Comparison of ENCODE assay signal across 28 cellular contexts in genomic region chr1:220904861-220905260, GRCh38.
"Had no signal": no experiment of that assay in that cellular context is flagged by ENCODE, and none has a peak within 500 bp of the region (broad histone marks: within the 10 kb centered on the region; RNA-seq: fewer than 3 reads in every experiment).

No MANE protein-coding gene starts in this region.

- H2AFZ ChIP-seq: parathyroid adenoma had no signal

- H3K36me3 ChIP-seq: ovary, right lobe of liver, sigmoid colon, stomach, thoracic aorta, thyroid gland, tibial nerve, upper lobe of left lung, vagina had no signal

- H3K4me3 ChIP-seq: ovary, psoas muscle, right lobe of liver, sigmoid colon, stomach, thoracic aorta, thyroid gland, tibial nerve, upper lobe of left lung, vagina had no signal

- DNase-seq: nephron progenitor cell; occipital lobe; ovary; posterior cingulate gyrus; psoas muscle; right cardiac atrium; right lobe of liver; sigmoid colon; small intestine; stimulated activated CD4-positive, alpha-beta T cell treated with anti-CD3 and anti-CD28 coated beads, Interleukin-15, amount 100 ng/mL, for 24 hours; stimulated activated CD4-positive, alpha-beta T cell treated with anti-CD3 and anti-CD28 coated beads, Interleukin-2, amount 100 ng/mL, for 24 hours; stimulated activated CD4-positive, alpha-beta T cell treated with anti-CD3 and anti-CD28 coated beads, Interleukin-2, amount 100 ng/mL, for 48 hours; stimulated activated CD4-positive, alpha-beta T cell treated with anti-CD3 and anti-CD28 coated beads, Interleukin-4, amount 100 ng/mL, for 24 hours; stimulated activated naive B cell treated with anti-CD40 and anti-IgM and Interleukin-4, amounts not matched to agents 10 μg/mL and 1 μg/mL and 100 μg/mL, for 72 hours; stimulated activated naive CD4-positive, alpha-beta T cell treated with Interleukin-2 at 50 U/mL for 16 hours; stomach; thyroid gland; trophoblast cell; upper lobe of left lung had no signal

- H3K4me1 ChIP-seq: parathyroid adenoma, psoas muscle, stomach, thyroid gland, tibial nerve, upper lobe of left lung, vagina had no signal

- H3K36me3 Mint-ChIP-seq: natural killer cell treated with Interleukin-12 subunit alpha and Interleukin-12 subunit beta and Interleukin-15 and Interleukin-18, amount 100 ng/mL, for 72 hours; stimulated activated effector memory CD8-positive, alpha-beta T cell treated with anti-CD3 and anti-CD28 coated beads, Interleukin-12 subunit alpha, Interleukin-12 subunit beta, amount 100 ng/mL, for 72 hours; stimulated activated naive B cell treated with anti-CD40 and anti-IgM and Interleukin-4, amounts not matched to agents 10 μg/mL and 1 μg/mL and 100 μg/mL, for 72 hours had no signal

- H3K4me3 Mint-ChIP-seq: natural killer cell treated with Interleukin-12 subunit alpha and Interleukin-12 subunit beta and Interleukin-15 and Interleukin-18, amount 100 ng/mL, for 72 hours; nephron progenitor cell; neural crest cell; stimulated activated effector memory CD8-positive, alpha-beta T cell treated with anti-CD3 and anti-CD28 coated beads, Interleukin-12 subunit alpha, Interleukin-12 subunit beta, amount 100 ng/mL, for 72 hours; stimulated activated naive B cell treated with anti-CD40 and anti-IgM and Interleukin-4, amounts not matched to agents 10 μg/mL and 1 μg/mL and 100 μg/mL, for 72 hours; stimulated activated naive CD8-positive, alpha-beta T cell treated with anti-CD3 and anti-CD28 coated beads, Interleukin-15, Interleukin-2, amounts not matched to agents 100 ng/mL and 50 ng/mL, for 24 hours had no signal

- H3K4me1 Mint-ChIP-seq: neural crest cell; stimulated activated effector memory CD8-positive, alpha-beta T cell treated with anti-CD3 and anti-CD28 coated beads, Interleukin-12 subunit alpha, Interleukin-12 subunit beta, amount 100 ng/mL, for 72 hours had no signal

- ATAC-seq: natural killer cell treated with Interleukin-12 subunit alpha and Interleukin-12 subunit beta and Interleukin-15 and Interleukin-18, amount 100 ng/mL, for 72 hours; psoas muscle; right cardiac atrium; right lobe of liver; stimulated activated effector memory CD8-positive, alpha-beta T cell treated with anti-CD3 and anti-CD28 coated beads, Interleukin-12 subunit alpha, Interleukin-12 subunit beta, amount 100 ng/mL, for 72 hours; stimulated activated naive B cell treated with anti-CD40 and anti-IgM and Interleukin-4, amounts not matched to agents 10 μg/mL and 1 μg/mL and 100 μg/mL, for 72 hours had no signal

- H3K27ac ChIP-seq: ovary, parathyroid adenoma, psoas muscle, right lobe of liver, sigmoid colon, stomach, thoracic aorta, thyroid gland, tibial nerve, upper lobe of left lung, vagina had no signal

- H3K9me3 Mint-ChIP-seq: neural crest cell; stimulated activated naive B cell treated with anti-CD40 and anti-IgM and Interleukin-4, amounts not matched to agents 10 μg/mL and 1 μg/mL and 100 μg/mL, for 72 hours; stimulated activated naive CD8-positive, alpha-beta T cell treated with anti-CD3 and anti-CD28 coated beads, Interleukin-15, Interleukin-2, amounts not matched to agents 100 ng/mL and 50 ng/mL, for 24 hours had no signal

- H3K27ac Mint-ChIP-seq: natural killer cell treated with Interleukin-12 subunit alpha and Interleukin-12 subunit beta and Interleukin-15 and Interleukin-18, amount 100 ng/mL, for 72 hours; progenitor cell of endocrine pancreas; stimulated activated effector memory CD8-positive, alpha-beta T cell treated with anti-CD3 and anti-CD28 coated beads, Interleukin-12 subunit alpha, Interleukin-12 subunit beta, amount 100 ng/mL, for 72 hours; stimulated activated naive B cell treated with anti-CD40 and anti-IgM and Interleukin-4, amounts not matched to agents 10 μg/mL and 1 μg/mL and 100 μg/mL, for 72 hours; stimulated activated naive CD8-positive, alpha-beta T cell treated with anti-CD3 and anti-CD28 coated beads, Interleukin-15, Interleukin-2, amounts not matched to agents 100 ng/mL and 50 ng/mL, for 24 hours had no signal

- H3K27me3 ChIP-seq: ovary, right lobe of liver, sigmoid colon, thyroid gland, tibial nerve, upper lobe of left lung, vagina had no signal

- H3K9ac ChIP-seq: parathyroid adenoma had no signal

- H3K9me3 ChIP-seq: ovary, psoas muscle, right lobe of liver, sigmoid colon, stomach, thoracic aorta, thyroid gland, tibial nerve, upper lobe of left lung, vagina had no signal
